Comparison of ENCODE assay signal across 1 cellular context in the genomic region with DNA sequence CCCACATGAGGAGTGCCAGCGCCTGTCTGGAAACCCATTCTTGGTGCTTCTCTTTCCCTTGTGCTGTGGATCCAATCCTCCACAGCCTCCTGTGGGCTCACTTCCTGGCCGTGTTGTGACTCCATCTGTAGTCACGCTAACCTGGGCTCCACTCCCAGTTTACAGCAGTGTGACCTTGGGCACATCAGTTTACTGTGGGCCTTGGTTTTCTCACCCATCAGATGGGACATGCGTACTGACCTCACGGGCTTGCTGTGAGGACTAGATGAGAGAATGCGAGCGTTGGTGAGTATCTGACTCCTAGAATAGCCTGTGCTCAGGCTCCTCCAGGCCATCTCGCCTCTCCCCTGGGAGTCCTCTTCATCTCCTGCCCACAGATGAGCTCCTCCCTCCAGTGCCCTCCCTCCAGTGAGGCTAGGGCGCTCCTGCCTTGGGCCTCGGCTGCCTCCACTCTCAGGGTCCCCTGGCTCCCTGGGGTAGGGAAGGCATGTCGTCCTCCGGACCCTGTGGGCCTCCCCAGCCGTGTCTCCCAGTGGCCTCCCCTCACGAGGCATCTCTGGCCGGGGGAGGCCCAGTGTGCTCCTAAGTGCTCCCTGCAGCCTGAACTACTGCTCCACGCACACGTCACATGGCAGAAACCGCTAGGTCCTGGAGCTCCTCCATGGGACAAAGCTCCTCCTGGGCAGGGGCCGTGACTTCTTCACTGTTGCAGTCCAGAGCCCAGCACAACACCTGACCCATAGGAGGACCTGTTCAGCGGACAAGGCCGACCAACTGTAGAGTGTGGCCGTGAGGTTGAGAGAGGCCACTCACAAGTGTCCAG.
TF ChIP-seq lines count a peak whose summit lies in the region.

No MANE protein-coding gene starts in this region.

TF ChIP-seq in HEK293, 187 proteins besides CTCF, POLR2A, EP300 and RAD21:
- TF ChIP-seq, protein P1, sequence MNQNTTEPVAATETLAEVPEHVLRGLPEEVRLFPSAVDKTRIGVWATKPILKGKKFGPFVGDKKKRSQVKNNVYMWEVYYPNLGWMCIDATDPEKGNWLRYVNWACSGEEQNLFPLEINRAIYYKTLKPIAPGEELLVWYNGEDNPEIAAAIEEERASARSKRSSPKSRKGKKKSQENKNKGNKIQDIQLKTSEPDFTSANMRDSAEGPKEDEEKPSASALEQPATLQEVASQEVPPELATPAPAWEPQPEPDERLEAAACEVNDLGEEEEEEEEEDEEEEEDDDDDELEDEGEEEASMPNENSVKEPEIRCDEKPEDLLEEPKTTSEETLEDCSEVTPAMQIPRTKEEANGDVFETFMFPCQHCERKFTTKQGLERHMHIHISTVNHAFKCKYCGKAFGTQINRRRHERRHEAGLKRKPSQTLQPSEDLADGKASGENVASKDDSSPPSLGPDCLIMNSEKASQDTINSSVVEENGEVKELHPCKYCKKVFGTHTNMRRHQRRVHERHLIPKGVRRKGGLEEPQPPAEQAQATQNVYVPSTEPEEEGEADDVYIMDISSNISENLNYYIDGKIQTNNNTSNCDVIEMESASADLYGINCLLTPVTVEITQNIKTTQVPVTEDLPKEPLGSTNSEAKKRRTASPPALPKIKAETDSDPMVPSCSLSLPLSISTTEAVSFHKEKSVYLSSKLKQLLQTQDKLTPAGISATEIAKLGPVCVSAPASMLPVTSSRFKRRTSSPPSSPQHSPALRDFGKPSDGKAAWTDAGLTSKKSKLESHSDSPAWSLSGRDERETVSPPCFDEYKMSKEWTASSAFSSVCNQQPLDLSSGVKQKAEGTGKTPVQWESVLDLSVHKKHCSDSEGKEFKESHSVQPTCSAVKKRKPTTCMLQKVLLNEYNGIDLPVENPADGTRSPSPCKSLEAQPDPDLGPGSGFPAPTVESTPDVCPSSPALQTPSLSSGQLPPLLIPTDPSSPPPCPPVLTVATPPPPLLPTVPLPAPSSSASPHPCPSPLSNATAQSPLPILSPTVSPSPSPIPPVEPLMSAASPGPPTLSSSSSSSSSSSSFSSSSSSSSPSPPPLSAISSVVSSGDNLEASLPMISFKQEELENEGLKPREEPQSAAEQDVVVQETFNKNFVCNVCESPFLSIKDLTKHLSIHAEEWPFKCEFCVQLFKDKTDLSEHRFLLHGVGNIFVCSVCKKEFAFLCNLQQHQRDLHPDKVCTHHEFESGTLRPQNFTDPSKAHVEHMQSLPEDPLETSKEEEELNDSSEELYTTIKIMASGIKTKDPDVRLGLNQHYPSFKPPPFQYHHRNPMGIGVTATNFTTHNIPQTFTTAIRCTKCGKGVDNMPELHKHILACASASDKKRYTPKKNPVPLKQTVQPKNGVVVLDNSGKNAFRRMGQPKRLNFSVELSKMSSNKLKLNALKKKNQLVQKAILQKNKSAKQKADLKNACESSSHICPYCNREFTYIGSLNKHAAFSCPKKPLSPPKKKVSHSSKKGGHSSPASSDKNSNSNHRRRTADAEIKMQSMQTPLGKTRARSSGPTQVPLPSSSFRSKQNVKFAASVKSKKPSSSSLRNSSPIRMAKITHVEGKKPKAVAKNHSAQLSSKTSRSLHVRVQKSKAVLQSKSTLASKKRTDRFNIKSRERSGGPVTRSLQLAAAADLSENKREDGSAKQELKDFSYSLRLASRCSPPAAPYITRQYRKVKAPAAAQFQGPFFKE (tag by site-specific recombination; IDR thresholded peaks at IDR 0.05; ENCODE audit: borderline replicate concordance), result no peak
- TF ChIP-seq ZNF777 (tag by site-specific recombination; IDR thresholded peaks at IDR 0.05; ENCODE audit: borderline replicate concordance), result no peak
- no peak for TF ChIP-seq ZBTB20 (tag by site-specific recombination; IDR thresholded peaks at IDR 0.05)
- 0 out of 2 replicates have a peak, but pooled peaks have one; percentile 36 for TF ChIP-seq SCRT1 (tag by site-specific recombination; IDR thresholded peaks at IDR 0.05; ENCODE audit: borderline replicate concordance)
- no peak for TF ChIP-seq GLI4 (tag by site-specific recombination; IDR thresholded peaks at IDR 0.05)
- TF ChIP-seq ZNF248 (tag by site-specific recombination; IDR thresholded peaks at IDR 0.05), result no peak
- TF ChIP-seq, protein P2, sequence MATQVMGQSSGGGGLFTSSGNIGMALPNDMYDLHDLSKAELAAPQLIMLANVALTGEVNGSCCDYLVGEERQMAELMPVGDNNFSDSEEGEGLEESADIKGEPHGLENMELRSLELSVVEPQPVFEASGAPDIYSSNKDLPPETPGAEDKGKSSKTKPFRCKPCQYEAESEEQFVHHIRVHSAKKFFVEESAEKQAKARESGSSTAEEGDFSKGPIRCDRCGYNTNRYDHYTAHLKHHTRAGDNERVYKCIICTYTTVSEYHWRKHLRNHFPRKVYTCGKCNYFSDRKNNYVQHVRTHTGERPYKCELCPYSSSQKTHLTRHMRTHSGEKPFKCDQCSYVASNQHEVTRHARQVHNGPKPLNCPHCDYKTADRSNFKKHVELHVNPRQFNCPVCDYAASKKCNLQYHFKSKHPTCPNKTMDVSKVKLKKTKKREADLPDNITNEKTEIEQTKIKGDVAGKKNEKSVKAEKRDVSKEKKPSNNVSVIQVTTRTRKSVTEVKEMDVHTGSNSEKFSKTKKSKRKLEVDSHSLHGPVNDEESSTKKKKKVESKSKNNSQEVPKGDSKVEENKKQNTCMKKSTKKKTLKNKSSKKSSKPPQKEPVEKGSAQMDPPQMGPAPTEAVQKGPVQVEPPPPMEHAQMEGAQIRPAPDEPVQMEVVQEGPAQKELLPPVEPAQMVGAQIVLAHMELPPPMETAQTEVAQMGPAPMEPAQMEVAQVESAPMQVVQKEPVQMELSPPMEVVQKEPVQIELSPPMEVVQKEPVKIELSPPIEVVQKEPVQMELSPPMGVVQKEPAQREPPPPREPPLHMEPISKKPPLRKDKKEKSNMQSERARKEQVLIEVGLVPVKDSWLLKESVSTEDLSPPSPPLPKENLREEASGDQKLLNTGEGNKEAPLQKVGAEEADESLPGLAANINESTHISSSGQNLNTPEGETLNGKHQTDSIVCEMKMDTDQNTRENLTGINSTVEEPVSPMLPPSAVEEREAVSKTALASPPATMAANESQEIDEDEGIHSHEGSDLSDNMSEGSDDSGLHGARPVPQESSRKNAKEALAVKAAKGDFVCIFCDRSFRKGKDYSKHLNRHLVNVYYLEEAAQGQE (tag by site-specific recombination; IDR thresholded peaks at IDR 0.05), result no peak
- TF ChIP-seq ZNF169 (tag by site-specific recombination; IDR thresholded peaks at IDR 0.05), result no peak
- peak; percentile 46 for TF ChIP-seq ZIC2 (tag by site-specific recombination; IDR thresholded peaks at IDR 0.05)
- no peak for TF ChIP-seq ZNF266 (tag by site-specific recombination; IDR thresholded peaks at IDR 0.05; ENCODE audit: low read depth)
- TF ChIP-seq ZNF837 (tag by site-specific recombination; IDR thresholded peaks at IDR 0.05), result no peak
